Comparison of ENCODE assay signal across 8 cellular contexts in the genomic region with DNA sequence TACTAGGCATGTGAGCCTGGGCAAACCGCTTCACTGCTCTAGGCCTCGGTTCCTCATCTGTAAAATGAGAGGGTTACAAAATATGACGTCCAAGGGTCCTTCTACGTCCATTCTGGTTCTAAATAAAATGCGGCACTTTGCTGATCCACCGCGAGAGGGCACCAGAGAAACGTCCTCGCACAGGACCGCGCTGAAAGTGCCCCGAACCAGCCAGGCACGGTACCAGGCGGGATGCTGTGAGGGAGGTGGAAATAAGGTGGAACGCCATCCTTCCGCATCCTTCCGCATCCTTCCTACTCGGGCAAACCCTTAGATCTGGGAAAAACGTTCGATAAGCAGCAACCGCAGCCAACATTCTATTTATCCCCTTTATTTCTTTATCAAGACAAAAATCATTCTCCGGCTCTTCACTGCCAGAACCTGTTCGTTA.
DNase-seq lines count a peak whose midpoint lies in the region; ATAC-seq and TF ChIP-seq lines count a peak whose summit lies in the region.

No MANE protein-coding gene starts in this region.

- no peaks in the 10 kb centered on the region for H3K36me3 ChIP-seq in Loucy (ENCODE audit: insufficient read depth, low read length)

- H3K4me2 ChIP-seq in Loucy (ENCODE audit: low read depth, low read length, poor library complexity, severe bottlenecking): peak overlapping the region; percentile 22

- DNase-seq in AG10803 (ENCODE audit: low read depth): peak; percentile 43
- peak; percentile 13 for DNase-seq in SHP77 treated with DMSO at 0.1 percent for 48 hours (lab: John Stamatoyannopoulos, UW)
- DNase-seq in activated T-helper 9 cell treated with anti-CD3 and anti-CD28 coated beads, Interleukin-2, amount 50 U/mL, for 16 hours (ENCODE audit: low read depth): peak; percentile 52
- peak; percentile 77 for DNase-seq in germinal center (ENCODE audit: low spot score)
- peak; percentile 89 for DNase-seq in posterior vena cava (ENCODE audit: low spot score)
- peak; percentile 58 for DNase-seq in ureter (ENCODE audit: low spot score)

- H3K4me1 ChIP-seq in Loucy (ENCODE audit: insufficient read depth, low read length, poor library complexity, severe bottlenecking): peaks cover 7% of the 10 kb centered on the region

- peak overlapping the region; percentile 75 for H2AFZ ChIP-seq in Loucy (ENCODE audit: low read length)

- H3K4me3 ChIP-seq in AG10803 (ENCODE audit: low read length) (no peak overlapping the region), Loucy (ENCODE audit: low read length, poor library complexity, severe bottlenecking) (no peak overlapping the region)

- no peak overlapping the region for H3K9ac ChIP-seq in Loucy (ENCODE audit: low read depth, low read length, poor library complexity, severe bottlenecking)

- no peaks in the 10 kb centered on the region for H3K9me2 ChIP-seq in Loucy (replicated peaks; ENCODE audit: low read depth, low read length)

- intact Hi-C loops in posterior vena cava (cut with DNase I): no loop called here

- no peaks in the 10 kb centered on the region for H4K20me1 ChIP-seq in Loucy (ENCODE audit: insufficient read depth, low read length, poor library complexity, severe bottlenecking)

- no peaks in the 10 kb centered on the region for H3K9me3 ChIP-seq in Loucy (ENCODE audit: insufficient read depth, low read depth, low read length)

- TF ChIP-seq CTCF in AG10803 (conservative IDR thresholded peaks at IDR 0.05; ENCODE audit: low read length) (peak; percentile 82), Loucy (conservative IDR thresholded peaks at IDR 0.05; ENCODE audit: low read length) (peak; percentile 95)

- no peaks in the 10 kb centered on the region for H3K79me2 ChIP-seq in Loucy (ENCODE audit: insufficient read depth, low read length)

- peak; percentile 57 for ATAC-seq in GM19043 (IDR thresholded peaks at IDR 0.05; ENCODE audit: low read depth, unreplicated experiment)

- no peaks in the 10 kb centered on the region for H3K27me3 ChIP-seq in Loucy (ENCODE audit: insufficient read depth, low read length, poor library complexity, severe bottlenecking)

- H3F3A ChIP-seq in Loucy (ENCODE audit: low read depth): no peaks in the 10 kb centered on the region

Comparison
In these comparisons a context has a peak if more than half of its experiments do, and no peak if none do; other contexts are left out.
1. DNase-seq: peak in every context shown above with its lines; median percentile 89 in posterior vena cava; 77 in germinal center; 58 in ureter; 52 in activated T-helper 9 cell treated with anti-CD3 and anti-CD28 coated beads, Interleukin-2, amount 50 U/mL, for 16 hours; 43 in AG10803; 13 in SHP77 treated with DMSO at 0.1 percent for 48 hours.